ENCODE assay signal across 1 cellular context in genomic region chr3:152835311-152836102, GRCh38.
A peak's percentile ranks its signal among the peaks of the same experiment; 100 is the strongest.
TF ChIP-seq lines count a peak whose summit lies in the region.

No MANE protein-coding gene starts in this region.

TF ChIP-seq in K562, 482 proteins besides CTCF, POLR2A, EP300 and RAD21 (continued from another document and continues in another):
- TF ChIP-seq, protein P1, sequence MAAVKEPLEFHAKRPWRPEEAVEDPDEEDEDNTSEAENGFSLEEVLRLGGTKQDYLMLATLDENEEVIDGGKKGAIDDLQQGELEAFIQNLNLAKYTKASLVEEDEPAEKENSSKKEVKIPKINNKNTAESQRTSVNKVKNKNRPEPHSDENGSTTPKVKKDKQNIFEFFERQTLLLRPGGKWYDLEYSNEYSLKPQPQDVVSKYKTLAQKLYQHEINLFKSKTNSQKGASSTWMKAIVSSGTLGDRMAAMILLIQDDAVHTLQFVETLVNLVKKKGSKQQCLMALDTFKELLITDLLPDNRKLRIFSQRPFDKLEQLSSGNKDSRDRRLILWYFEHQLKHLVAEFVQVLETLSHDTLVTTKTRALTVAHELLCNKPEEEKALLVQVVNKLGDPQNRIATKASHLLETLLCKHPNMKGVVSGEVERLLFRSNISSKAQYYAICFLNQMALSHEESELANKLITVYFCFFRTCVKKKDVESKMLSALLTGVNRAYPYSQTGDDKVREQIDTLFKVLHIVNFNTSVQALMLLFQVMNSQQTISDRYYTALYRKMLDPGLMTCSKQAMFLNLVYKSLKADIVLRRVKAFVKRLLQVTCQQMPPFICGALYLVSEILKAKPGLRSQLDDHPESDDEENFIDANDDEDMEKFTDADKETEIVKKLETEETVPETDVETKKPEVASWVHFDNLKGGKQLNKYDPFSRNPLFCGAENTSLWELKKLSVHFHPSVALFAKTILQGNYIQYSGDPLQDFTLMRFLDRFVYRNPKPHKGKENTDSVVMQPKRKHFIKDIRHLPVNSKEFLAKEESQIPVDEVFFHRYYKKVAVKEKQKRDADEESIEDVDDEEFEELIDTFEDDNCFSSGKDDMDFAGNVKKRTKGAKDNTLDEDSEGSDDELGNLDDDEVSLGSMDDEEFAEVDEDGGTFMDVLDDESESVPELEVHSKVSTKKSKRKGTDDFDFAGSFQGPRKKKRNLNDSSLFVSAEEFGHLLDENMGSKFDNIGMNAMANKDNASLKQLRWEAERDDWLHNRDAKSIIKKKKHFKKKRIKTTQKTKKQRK (IDR thresholded peaks at IDR 0.05; ENCODE audit: borderline replicate concordance, low read depth, low read length), result no peak
- TF ChIP-seq ZNF384 (IDR thresholded peaks at IDR 0.05; ENCODE audit: low read depth, low read length) (no peak), SIX5 (IDR thresholded peaks at IDR 0.05; ENCODE audit: borderline replicate concordance in 1 of 2, insufficient read depth in 1 of 2, low read depth in 1 of 2, low read length in 2 of 2) (no peak), TBP (optimal IDR thresholded peaks at IDR 0.05; ENCODE audit: low read depth, low read length) (no peak), RHOXF2B (CRISPR knock-in tag; conservative IDR thresholded peaks at IDR 0.05) (no peak), ZNF431 (CRISPR knock-in tag; IDR thresholded peaks at IDR 0.05) (0 out of 2 replicates have a peak, but pooled peaks have one; percentile 7), ZKSCAN3 (CRISPR knock-in tag; IDR thresholded peaks at IDR 0.05) (no peak), ELK3 (CRISPR knock-in tag; IDR thresholded peaks at IDR 0.05) (no peak), TAF1 (IDR thresholded peaks at IDR 0.05; ENCODE audit: control insufficient read depth, extremely low read depth, insufficient read depth, low read length, severe bottlenecking) (no peak), POLR2AphosphoS2 (IDR thresholded peaks at IDR 0.05; ENCODE audit: low read length) (no peak), TCF3 (CRISPR knock-in tag; IDR thresholded peaks at IDR 0.05) (0 out of 2 replicates have a peak, but pooled peaks have one; percentile 2), ZNF79 (CRISPR knock-in tag; IDR thresholded peaks at IDR 0.05; ENCODE audit: low read depth) (no peak), MITF (IDR thresholded peaks at IDR 0.05) (no peak), CBFB (CRISPR knock-in tag; IDR thresholded peaks at IDR 0.05) (0 out of 2 replicates have a peak, but pooled peaks have one; percentile 19), SAFB (IDR thresholded peaks at IDR 0.05; ENCODE audit: borderline replicate concordance, low read depth, low read length) (peak; percentile 71; the same call in 1 of the 2 replicates), ZNF551 (CRISPR knock-in tag; IDR thresholded peaks at IDR 0.05) (no peak), PML (IDR thresholded peaks at IDR 0.05; ENCODE audit: low read length) (no peak; the same call in 1 of the 2 replicates), U2AF1 (optimal IDR thresholded peaks at IDR 0.05; ENCODE audit: low read depth, low read length) (peak; percentile 7), ZNF644 (tag; IDR thresholded peaks at IDR 0.05; ENCODE audit: low read depth) (no peak), SRSF1 (IDR thresholded peaks at IDR 0.05; ENCODE audit: low read depth, low read length) (0 out of 2 replicates have a peak, but pooled peaks have one; percentile 24), CREM (IDR thresholded peaks at IDR 0.05; ENCODE audit: low read depth) (0 out of 2 replicates have a peak, but pooled peaks have one; percentile 1), TARDBP (IDR thresholded peaks at IDR 0.05) (0 out of 2 replicates have a peak, but pooled peaks have one; percentile 15), CEBPG (CRISPR knock-in tag; IDR thresholded peaks at IDR 0.05) (peak; percentile 34; the same call in 1 of the 2 replicates), CEBPG (tag; conservative IDR thresholded peaks at IDR 0.05 in 1 of 2, IDR thresholded peaks at IDR 0.05 in 1 of 2) (peak in 1 of 2 experiments; percentile 74; a peak in 2 of 4 replicates), AFF1 (IDR thresholded peaks at IDR 0.05; ENCODE audit: low read depth in 1 of 2, partially characterized antibody in 2 of 2) (no peak), ZNF655 (CRISPR knock-in tag; IDR thresholded peaks at IDR 0.05) (no peak), YY1 (IDR thresholded peaks at IDR 0.05; ENCODE audit: borderline replicate concordance in 1 of 3, control insufficient read depth in 1 of 3, extremely low read depth in 1 of 3, insufficient read depth in 3 of 3, insufficient read length in 1 of 3, insufficient replicate concordance in 2 of 3, low read depth in 1 of 3, low read length in 2 of 3) (peak in 1 of 3 experiments; percentile 46), MTA3 (IDR thresholded peaks at IDR 0.05; ENCODE audit: borderline replicate concordance) (0 out of 2 replicates have a peak, but pooled peaks have one; percentile 7), MED1 (CRISPR knock-in tag; IDR thresholded peaks at IDR 0.05; ENCODE audit: borderline replicate concordance) (no peak), FOXM1 (IDR thresholded peaks at IDR 0.05; ENCODE audit: low read depth) (no peak), FOXM1 (CRISPR knock-in tag; IDR thresholded peaks at IDR 0.05; ENCODE audit: low read depth) (no peak), ZNF75A (CRISPR knock-in tag; IDR thresholded peaks at IDR 0.05) (no peak), ZNF165 (CRISPR knock-in tag; IDR thresholded peaks at IDR 0.05; ENCODE audit: borderline replicate concordance) (no peak), CBX2 (IDR thresholded peaks at IDR 0.05; ENCODE audit: insufficient read depth, low read length, poor library complexity, severe bottlenecking) (no peak), BMI1 (IDR thresholded peaks at IDR 0.05; ENCODE audit: low read length) (no peak), KDM2B (CRISPR knock-in tag; IDR thresholded peaks at IDR 0.05) (peak; percentile 88; the same call in 1 of the 2 replicates), OTX1 (CRISPR knock-in tag; IDR thresholded peaks at IDR 0.05) (no peak)
- TF ChIP-seq, protein P2, sequence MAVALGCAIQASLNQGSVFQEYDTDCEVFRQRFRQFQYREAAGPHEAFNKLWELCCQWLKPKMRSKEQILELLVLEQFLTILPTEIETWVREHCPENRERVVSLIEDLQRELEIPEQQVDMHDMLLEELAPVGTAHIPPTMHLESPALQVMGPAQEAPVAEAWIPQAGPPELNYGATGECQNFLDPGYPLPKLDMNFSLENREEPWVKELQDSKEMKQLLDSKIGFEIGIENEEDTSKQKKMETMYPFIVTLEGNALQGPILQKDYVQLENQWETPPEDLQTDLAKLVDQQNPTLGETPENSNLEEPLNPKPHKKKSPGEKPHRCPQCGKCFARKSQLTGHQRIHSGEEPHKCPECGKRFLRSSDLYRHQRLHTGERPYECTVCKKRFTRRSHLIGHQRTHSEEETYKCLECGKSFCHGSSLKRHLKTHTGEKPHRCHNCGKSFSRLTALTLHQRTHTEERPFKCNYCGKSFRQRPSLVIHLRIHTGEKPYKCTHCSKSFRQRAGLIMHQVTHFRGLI (CRISPR knock-in tag; IDR thresholded peaks at IDR 0.05), result no peak
- TF ChIP-seq, protein P3, sequence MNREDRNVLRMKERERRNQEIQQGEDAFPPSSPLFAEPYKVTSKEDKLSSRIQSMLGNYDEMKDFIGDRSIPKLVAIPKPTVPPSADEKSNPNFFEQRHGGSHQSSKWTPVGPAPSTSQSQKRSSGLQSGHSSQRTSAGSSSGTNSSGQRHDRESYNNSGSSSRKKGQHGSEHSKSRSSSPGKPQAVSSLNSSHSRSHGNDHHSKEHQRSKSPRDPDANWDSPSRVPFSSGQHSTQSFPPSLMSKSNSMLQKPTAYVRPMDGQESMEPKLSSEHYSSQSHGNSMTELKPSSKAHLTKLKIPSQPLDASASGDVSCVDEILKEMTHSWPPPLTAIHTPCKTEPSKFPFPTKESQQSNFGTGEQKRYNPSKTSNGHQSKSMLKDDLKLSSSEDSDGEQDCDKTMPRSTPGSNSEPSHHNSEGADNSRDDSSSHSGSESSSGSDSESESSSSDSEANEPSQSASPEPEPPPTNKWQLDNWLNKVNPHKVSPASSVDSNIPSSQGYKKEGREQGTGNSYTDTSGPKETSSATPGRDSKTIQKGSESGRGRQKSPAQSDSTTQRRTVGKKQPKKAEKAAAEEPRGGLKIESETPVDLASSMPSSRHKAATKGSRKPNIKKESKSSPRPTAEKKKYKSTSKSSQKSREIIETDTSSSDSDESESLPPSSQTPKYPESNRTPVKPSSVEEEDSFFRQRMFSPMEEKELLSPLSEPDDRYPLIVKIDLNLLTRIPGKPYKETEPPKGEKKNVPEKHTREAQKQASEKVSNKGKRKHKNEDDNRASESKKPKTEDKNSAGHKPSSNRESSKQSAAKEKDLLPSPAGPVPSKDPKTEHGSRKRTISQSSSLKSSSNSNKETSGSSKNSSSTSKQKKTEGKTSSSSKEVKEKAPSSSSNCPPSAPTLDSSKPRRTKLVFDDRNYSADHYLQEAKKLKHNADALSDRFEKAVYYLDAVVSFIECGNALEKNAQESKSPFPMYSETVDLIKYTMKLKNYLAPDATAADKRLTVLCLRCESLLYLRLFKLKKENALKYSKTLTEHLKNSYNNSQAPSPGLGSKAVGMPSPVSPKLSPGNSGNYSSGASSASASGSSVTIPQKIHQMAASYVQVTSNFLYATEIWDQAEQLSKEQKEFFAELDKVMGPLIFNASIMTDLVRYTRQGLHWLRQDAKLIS (CRISPR knock-in tag; IDR thresholded peaks at IDR 0.05), result no peak
- TF ChIP-seq, protein P4, sequence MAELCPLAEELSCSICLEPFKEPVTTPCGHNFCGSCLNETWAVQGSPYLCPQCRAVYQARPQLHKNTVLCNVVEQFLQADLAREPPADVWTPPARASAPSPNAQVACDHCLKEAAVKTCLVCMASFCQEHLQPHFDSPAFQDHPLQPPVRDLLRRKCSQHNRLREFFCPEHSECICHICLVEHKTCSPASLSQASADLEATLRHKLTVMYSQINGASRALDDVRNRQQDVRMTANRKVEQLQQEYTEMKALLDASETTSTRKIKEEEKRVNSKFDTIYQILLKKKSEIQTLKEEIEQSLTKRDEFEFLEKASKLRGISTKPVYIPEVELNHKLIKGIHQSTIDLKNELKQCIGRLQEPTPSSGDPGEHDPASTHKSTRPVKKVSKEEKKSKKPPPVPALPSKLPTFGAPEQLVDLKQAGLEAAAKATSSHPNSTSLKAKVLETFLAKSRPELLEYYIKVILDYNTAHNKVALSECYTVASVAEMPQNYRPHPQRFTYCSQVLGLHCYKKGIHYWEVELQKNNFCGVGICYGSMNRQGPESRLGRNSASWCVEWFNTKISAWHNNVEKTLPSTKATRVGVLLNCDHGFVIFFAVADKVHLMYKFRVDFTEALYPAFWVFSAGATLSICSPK (IDR thresholded peaks at IDR 0.05; ENCODE audit: borderline replicate concordance), result no peak
- TF ChIP-seq, protein P5, sequence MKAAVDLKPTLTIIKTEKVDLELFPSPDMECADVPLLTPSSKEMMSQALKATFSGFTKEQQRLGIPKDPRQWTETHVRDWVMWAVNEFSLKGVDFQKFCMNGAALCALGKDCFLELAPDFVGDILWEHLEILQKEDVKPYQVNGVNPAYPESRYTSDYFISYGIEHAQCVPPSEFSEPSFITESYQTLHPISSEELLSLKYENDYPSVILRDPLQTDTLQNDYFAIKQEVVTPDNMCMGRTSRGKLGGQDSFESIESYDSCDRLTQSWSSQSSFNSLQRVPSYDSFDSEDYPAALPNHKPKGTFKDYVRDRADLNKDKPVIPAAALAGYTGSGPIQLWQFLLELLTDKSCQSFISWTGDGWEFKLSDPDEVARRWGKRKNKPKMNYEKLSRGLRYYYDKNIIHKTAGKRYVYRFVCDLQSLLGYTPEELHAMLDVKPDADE (conservative IDR thresholded peaks at IDR 0.05; ENCODE audit: control insufficient read depth, low read depth, low read length), result no peak; the same call in 1 of the 2 replicates
